ENCODE assay signal across 15 cellular contexts in the genomic region with DNA sequence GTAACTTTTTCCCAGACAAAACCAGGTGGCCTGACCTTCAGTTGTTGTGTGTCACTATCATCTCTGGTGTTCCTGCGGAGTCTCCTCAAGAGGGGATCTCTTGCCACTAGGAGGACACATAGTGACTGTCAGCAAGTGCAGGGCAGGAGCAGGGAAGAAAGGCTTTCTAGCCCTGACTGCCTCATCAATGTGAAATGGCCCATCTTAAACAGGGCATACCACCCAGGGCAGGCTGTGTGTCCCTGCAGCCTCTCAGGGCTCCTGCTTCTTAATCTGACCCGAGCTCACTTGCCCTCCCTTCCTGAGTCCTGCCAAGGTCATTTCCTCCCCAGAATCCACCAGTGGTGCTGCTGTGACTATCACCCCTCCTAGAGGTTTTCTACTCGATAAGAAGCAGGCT. TPM values are rescaled to one million over a fixed set of nuclear protein-coding genes. Genes with fewer than 3 reads are reported as not detected.
DNase-seq lines count a peak whose midpoint lies in the region; ATAC-seq and TF ChIP-seq lines count a peak whose summit lies in the region.
"Had no signal": no experiment of that assay in that cellular context is flagged by ENCODE, and none has a peak within 500 bp of the region (broad histone marks: within the 10 kb centered on the region; RNA-seq: fewer than 3 reads in every experiment).

No MANE protein-coding gene starts in this region.

- TF ChIP-seq CTCF in right atrium auricular region (IDR thresholded peaks at IDR 0.05) (no peak), heart left ventricle (IDR thresholded peaks at IDR 0.05) (no peak), gastrocnemius medialis (IDR thresholded peaks at IDR 0.05 in 4 of 5, conservative IDR thresholded peaks at IDR 0.05 in 1 of 5) (no peak), chondrocyte (IDR thresholded peaks at IDR 0.05) (no peak)

- H3K27ac Mint-ChIP-seq in chondrocyte (ENCODE audit: unreplicated experiment) = no peak overlapping the region

- H3K4me3 ChIP-seq in right atrium auricular region = no peak overlapping the region
- no peak overlapping the region for H3K4me3 ChIP-seq in heart left ventricle
- H3K4me3 ChIP-seq in mesodermal cell (ENCODE audit: extremely low read depth, insufficient read depth, low read length, poor library complexity, severe bottlenecking) = no peak overlapping the region
- no peak overlapping the region for H3K4me3 ChIP-seq in gastrocnemius medialis
- H3K4me3 ChIP-seq: BLaER1, HAP-1 had no signal

- ATAC-seq in heart left ventricle = no peak
- ATAC-seq in gastrocnemius medialis = no peak

- H3K27ac ChIP-seq in right atrium auricular region (no peak overlapping the region), heart left ventricle (no peak overlapping the region), mesodermal cell (ENCODE audit: low read depth, low read length, severe bottlenecking) (peak overlapping the region; percentile 41), gastrocnemius medialis (no peak overlapping the region)
- H3K27ac ChIP-seq: 22Rv1, BLaER1 had no signal

- 22 to 31% (median 26%) methylated on average over 3 of the region's 3 CpGs for WGBS in heart left ventricle, 4 donors
- WGBS in mesodermal cell (ENCODE audit: insufficient coverage in 2 of 2), 2 experiments = 56 to 65% methylated on average over 1 to 2 of the region's 3 CpGs

- in situ Hi-C loops in gastrocnemius medialis (cut with MboI; ENCODE audit: low sequenced_read_pairs in 4 of 4) = no loop called here

- intact Hi-C loops in heart left ventricle (cut with DNase I) (no loop called here), gastrocnemius medialis (cut with DNase I; ENCODE audit: low total_unique reads) (no loop called here)

- H3K4me1 ChIP-seq in right atrium auricular region (no peaks in the 10 kb centered on the region), heart left ventricle (no peaks in the 10 kb centered on the region), mesodermal cell (ENCODE audit: control insufficient read depth, insufficient read depth, low read length, poor library complexity, severe bottlenecking) (peaks cover 13% of the 10 kb centered on the region), gastrocnemius medialis (no peaks in the 10 kb centered on the region)
- H3K4me1 ChIP-seq: BLaER1, HAP-1 had no signal

- DNase-seq in right atrium auricular region (ENCODE audit: low spot score) = peak; percentile 43
- DNase-seq in heart left ventricle = no peak
- peak; percentile 36 for DNase-seq in iPS-NIHi7 (ENCODE audit: extremely low spot score)
- no peak for DNase-seq in gastrocnemius medialis
- DNase-seq in GM19238 (ENCODE audit: insufficient read length, low spot score) = no peak
- no peak for DNase-seq in chondrocyte (ENCODE audit: low spot score)
- no peak for DNase-seq in anterior cingulate cortex (lab: John Stamatoyannopoulos, UW)
- DNase-seq: NCI-H1417, NCI-H1930, NCI-H510A treated with DMSO at 0.1 percent for 48 hours, SIG-M5 had no signal

- no peak overlapping the region for H3K4me3 Mint-ChIP-seq in chondrocyte (ENCODE audit: unreplicated experiment)

- H3K9me3 Mint-ChIP-seq in chondrocyte (ENCODE audit: low read depth) = peaks cover 5% of the 10 kb centered on the region

- peaks cover 3% of the 10 kb centered on the region for H3K36me3 Mint-ChIP-seq in chondrocyte (ENCODE audit: low read depth)

- peaks cover 68% of the 10 kb centered on the region for H3K27me3 Mint-ChIP-seq in chondrocyte (ENCODE audit: low read depth)

- H3K27me3 ChIP-seq in right atrium auricular region (no peaks in the 10 kb centered on the region), heart left ventricle (peaks cover 0 to 58% (median 5%) of the 10 kb centered on the region in 9 donors), gastrocnemius medialis (peaks cover 17 to 23% (median 20%) of the 10 kb centered on the region in 3 donors)
- H3K27me3 ChIP-seq: BLaER1 had no signal

- no peaks in the 10 kb centered on the region for H3K9me3 ChIP-seq in right atrium auricular region
- peaks cover 0 to 5% (median 0%) of the 10 kb centered on the region in 12 donors for H3K9me3 ChIP-seq in heart left ventricle
- H3K9me3 ChIP-seq in mesodermal cell (ENCODE audit: control insufficient read depth, low read length) = peaks cover 8% of the 10 kb centered on the region
- no peaks in the 10 kb centered on the region for H3K9me3 ChIP-seq in gastrocnemius medialis
- H3K9me3 ChIP-seq: BLaER1, HAP-1 had no signal

- TF ChIP-seq POLR2A in heart left ventricle (IDR thresholded peaks at IDR 0.05) (no peak), gastrocnemius medialis (IDR thresholded peaks at IDR 0.05) (no peak)

- H3K36me3 ChIP-seq in right atrium auricular region (no peaks in the 10 kb centered on the region), heart left ventricle (no peaks in the 10 kb centered on the region), mesodermal cell (ENCODE audit: control insufficient read depth, insufficient read depth, low read length) (no peaks in the 10 kb centered on the region), gastrocnemius medialis (no peaks in the 10 kb centered on the region)
- H3K36me3 ChIP-seq: BLaER1, HAP-1 had no signal

- H3K4me1 Mint-ChIP-seq in chondrocyte (ENCODE audit: low read depth) = peaks cover 7% of the 10 kb centered on the region

RNA-seq across cellular contexts. Expression of a gene that starts 57.4 kb away (rescaled TPM):
- total RNA-seq in right atrium auricular region (1 to 10 TPM; 5.2 to 9.1 TPM), heart left ventricle (1 to 10 TPM; 2.8 to 9.0 (median 6.1) TPM), gastrocnemius medialis (10 to 100 TPM in 2 of 4 donors, 1 to 10 TPM in 2; 5.1 to 45.8 (median 11.5) TPM), chondrocyte (17.4 to 20.3 TPM (median 19.1 TPM) in 3 replicates)
- 1 to 10 TPM; 2.2 to 2.6 TPM for polyA plus RNA-seq in heart left ventricle
- polyA plus RNA-seq in mesodermal cell (2013, experiment 1 of 2) = 18.4 TPM
- polyA plus RNA-seq in mesodermal cell (2013, experiment 2 of 2) = 21.3 TPM

Comparison
In these comparisons a context has a peak if more than half of its experiments do, and no peak if none do; other contexts are left out.
1. DNase-seq: peak in right atrium auricular region (single experiment) and iPS-NIHi7 (single experiment); none in heart left ventricle (0 of 5), gastrocnemius medialis (0 of 2), GM19238 (single experiment), chondrocyte (single experiment) and anterior cingulate cortex (0 of 58).